Comparison of ENCODE assay signal across 1 cellular context in genomic region chr9:93178851-93179786, GRCh38.
TF ChIP-seq lines count a peak whose summit lies in the region.

No MANE protein-coding gene starts in this region.

TF ChIP-seq in HepG2, 621 proteins besides CTCF, POLR2A, EP300 and RAD21 (continues in another document):
- TF ChIP-seq SMAD1 (CRISPR knock-in tag; IDR thresholded peaks at IDR 0.05; ENCODE audit: borderline replicate concordance, low read depth) (no peak), PATZ1 (CRISPR knock-in tag; IDR thresholded peaks at IDR 0.05) (0 out of 2 replicates have a peak, but pooled peaks have one; percentile 22), FOSL1 (CRISPR knock-in tag; IDR thresholded peaks at IDR 0.05; ENCODE audit: borderline replicate concordance) (no peak), ZNF382 (CRISPR knock-in tag; IDR thresholded peaks at IDR 0.05; ENCODE audit: borderline replicate concordance) (no peak), MLX (CRISPR knock-in tag; IDR thresholded peaks at IDR 0.05) (no peak), RXRA (CRISPR knock-in tag; IDR thresholded peaks at IDR 0.05) (peak; percentile 38; the same call in 1 of the 2 replicates), ZNF383 (CRISPR knock-in tag; IDR thresholded peaks at IDR 0.05; ENCODE audit: borderline replicate concordance) (no peak), PAXIP1 (CRISPR knock-in tag; conservative IDR thresholded peaks at IDR 0.05) (peak; percentile 55), MAF1 (CRISPR knock-in tag; IDR thresholded peaks at IDR 0.05; ENCODE audit: borderline replicate concordance) (no peak), ZNF749 (CRISPR knock-in tag; IDR thresholded peaks at IDR 0.05; ENCODE audit: borderline replicate concordance) (no peak), ZFYVE20 (CRISPR knock-in tag; IDR thresholded peaks at IDR 0.05; ENCODE audit: borderline replicate concordance, low read depth) (no peak), PHF21A (CRISPR knock-in tag; IDR thresholded peaks at IDR 0.05) (0 out of 2 replicates have a peak, but pooled peaks have one; percentile 38), ZNF746 (CRISPR knock-in tag; IDR thresholded peaks at IDR 0.05) (no peak), CREB3 (CRISPR knock-in tag; IDR thresholded peaks at IDR 0.05) (no peak), ZNF891 (CRISPR knock-in tag; IDR thresholded peaks at IDR 0.05) (0 out of 2 replicates have a peak, but pooled peaks have one; percentile 50), ZBTB8A (CRISPR knock-in tag; IDR thresholded peaks at IDR 0.05; ENCODE audit: borderline replicate concordance, low read depth) (no peak), GPN1 (CRISPR knock-in tag; IDR thresholded peaks at IDR 0.05; ENCODE audit: borderline replicate concordance) (no peak), ZNF629 (CRISPR knock-in tag; conservative IDR thresholded peaks at IDR 0.05) (0 out of 2 replicates have a peak, but pooled peaks have one; percentile 42), ZNF878 (CRISPR knock-in tag; IDR thresholded peaks at IDR 0.05) (no peak), ZNF674 (CRISPR knock-in tag; IDR thresholded peaks at IDR 0.05; ENCODE audit: low read depth) (no peak), TSC22D2 (CRISPR knock-in tag; IDR thresholded peaks at IDR 0.05; ENCODE audit: borderline replicate concordance) (no peak), GZF1 (CRISPR knock-in tag; IDR thresholded peaks at IDR 0.05) (no peak), ZNF143 (CRISPR knock-in tag; IDR thresholded peaks at IDR 0.05) (no peak), ZNF33B (CRISPR knock-in tag; IDR thresholded peaks at IDR 0.05) (no peak), DPF2 (CRISPR knock-in tag; IDR thresholded peaks at IDR 0.05; ENCODE audit: borderline replicate concordance, low read depth) (0 out of 2 replicates have a peak, but pooled peaks have one; percentile 45), NCOA5 (CRISPR knock-in tag; IDR thresholded peaks at IDR 0.05) (no peak), SAP130 (CRISPR knock-in tag; IDR thresholded peaks at IDR 0.05; ENCODE audit: low read depth) (peak; percentile 39; the same call in 1 of the 2 replicates), ARHGAP35 (CRISPR knock-in tag; IDR thresholded peaks at IDR 0.05; ENCODE audit: borderline replicate concordance) (no peak), PRDM15 (CRISPR knock-in tag; IDR thresholded peaks at IDR 0.05) (no peak), ZNF546 (CRISPR knock-in tag; conservative IDR thresholded peaks at IDR 0.05) (no peak), ZNF296 (CRISPR knock-in tag; conservative IDR thresholded peaks at IDR 0.05) (no peak), MTF2 (CRISPR knock-in tag; IDR thresholded peaks at IDR 0.05; ENCODE audit: borderline replicate concordance) (no peak), THAP11 (CRISPR knock-in tag; IDR thresholded peaks at IDR 0.05) (no peak), KDM5A (IDR thresholded peaks at IDR 0.05; ENCODE audit: borderline replicate concordance, low read length) (no peak), ZNF282 (IDR thresholded peaks at IDR 0.05; ENCODE audit: partially characterized antibody) (no peak), ZEB1 (IDR thresholded peaks at IDR 0.05; ENCODE audit: insufficient replicate concordance, low read depth) (peak; percentile 32), TERF1 (CRISPR knock-in tag; IDR thresholded peaks at IDR 0.05) (no peak), SSRP1 (CRISPR knock-in tag; IDR thresholded peaks at IDR 0.05) (no peak), ZNF574 (CRISPR knock-in tag; IDR thresholded peaks at IDR 0.05) (no peak), ZNF414 (CRISPR knock-in tag; IDR thresholded peaks at IDR 0.05) (no peak), PHF5A (CRISPR knock-in tag; IDR thresholded peaks at IDR 0.05; ENCODE audit: low read depth, unreplicated experiment) (no peak), KAT2B (IDR thresholded peaks at IDR 0.05; ENCODE audit: borderline replicate concordance, low read depth, low read length) (no peak), ZFX (CRISPR knock-in tag; IDR thresholded peaks at IDR 0.05; ENCODE audit: low read depth) (peak; percentile 56), ONECUT2 (CRISPR knock-in tag; IDR thresholded peaks at IDR 0.05) (no peak), ZNF543 (CRISPR knock-in tag; IDR thresholded peaks at IDR 0.05) (0 out of 2 replicates have a peak, but pooled peaks have one; percentile 43), SRY (CRISPR knock-in tag; IDR thresholded peaks at IDR 0.05) (no peak), ZNF691 (CRISPR knock-in tag; IDR thresholded peaks at IDR 0.05; ENCODE audit: borderline replicate concordance, low read depth) (0 out of 2 replicates have a peak, but pooled peaks have one; percentile 65), ZNF782 (CRISPR knock-in tag; IDR thresholded peaks at IDR 0.05; ENCODE audit: borderline replicate concordance) (0 out of 2 replicates have a peak, but pooled peaks have one; percentile 59), HBP1 (CRISPR knock-in tag; IDR thresholded peaks at IDR 0.05; ENCODE audit: low read depth) (no peak)
